In the genomic region with DNA sequence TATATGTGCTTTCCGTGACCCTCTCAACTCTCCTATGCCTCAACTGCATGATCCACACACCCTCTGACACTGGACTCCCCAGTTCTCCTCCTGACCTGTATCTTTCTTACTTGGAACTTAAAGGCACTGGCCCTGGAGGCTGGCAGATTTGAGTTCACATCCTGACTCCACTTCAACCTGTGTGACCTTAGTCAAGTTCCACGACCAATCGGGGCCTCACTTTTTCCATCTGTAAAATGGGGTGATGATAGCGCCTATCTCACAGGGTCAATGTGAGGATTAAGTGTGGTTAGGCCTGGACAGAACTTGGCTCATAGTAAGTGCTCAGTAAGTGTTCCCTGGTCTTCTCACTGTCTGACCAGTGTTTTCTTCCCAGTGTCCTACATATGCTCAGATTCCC, we compare ENCODE assay signal across 1 cellular context.
TF ChIP-seq lines count a peak whose summit lies in the region.

No MANE protein-coding gene starts in this region.

TF ChIP-seq in GM12878, 131 proteins besides CTCF, POLR2A, EP300 and RAD21:
- no peak for TF ChIP-seq ETV6 (conservative IDR thresholded peaks at IDR 0.05 in 1 of 2, IDR thresholded peaks at IDR 0.05 in 1 of 2; ENCODE audit: borderline replicate concordance in 1 of 2, low read depth in 1 of 2)
TF ChIP-seq in GM12878: peak in this region for 0.
